Comparison of ENCODE assay signal across 19 cellular contexts in the genomic region with DNA sequence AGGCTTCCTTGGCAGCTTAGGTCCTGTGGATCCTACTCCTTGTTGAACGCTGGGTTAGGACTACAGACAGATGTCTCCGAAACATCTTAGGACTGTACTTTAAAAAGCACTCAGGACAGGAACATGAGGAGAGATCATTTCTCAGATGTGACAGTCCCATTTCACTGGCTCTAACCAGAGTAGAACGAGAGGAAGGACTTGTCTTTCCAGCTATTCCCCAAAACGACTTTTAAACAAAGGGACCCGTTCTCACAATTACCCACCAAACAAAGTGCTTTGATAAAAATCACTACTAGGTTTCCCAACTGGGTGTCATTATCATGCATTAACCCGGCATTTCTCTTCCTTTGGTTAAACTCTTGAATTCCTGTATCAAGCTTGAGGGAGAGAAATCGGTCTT.
A peak's percentile ranks its signal among the peaks of the same experiment; 100 is the strongest.
DNase-seq lines count a peak whose midpoint lies in the region; ATAC-seq lines count a peak whose summit lies in the region.
"Had no signal": no experiment of that assay in that cellular context is flagged by ENCODE, and none has a peak within 500 bp of the region (broad histone marks: within the 10 kb centered on the region; RNA-seq: fewer than 3 reads in every experiment).

No MANE protein-coding gene starts in this region.

- H2BK12ac ChIP-seq in neuronal stem cell (ENCODE audit: low read length), result no peak overlapping the region

- H2BK5ac ChIP-seq in neuronal stem cell (ENCODE audit: low read length), result no peak overlapping the region

- no peaks in the 10 kb centered on the region for H3K79me1 ChIP-seq in neuronal stem cell (ENCODE audit: low read depth, low read length)

- no peak overlapping the region for H3K4me3 ChIP-seq in neuronal stem cell (ENCODE audit: low read length in 2 of 2)
- H3K4me3 ChIP-seq: A549, GM23248 had no signal

- no peak overlapping the region for H4K91ac ChIP-seq in neuronal stem cell (ENCODE audit: low read depth, low read length, poor library complexity)

- no peak overlapping the region for H3K14ac ChIP-seq in neuronal stem cell (ENCODE audit: low read length)

- H3K4me1 ChIP-seq in neuronal stem cell (ENCODE audit: control insufficient read depth in 2 of 2, insufficient read depth in 1 of 2, low read depth in 1 of 2, low read length in 2 of 2), result peaks cover 2 to 23% of the 10 kb centered on the region in 2 donors

- no CpG with 5 or more reads among the region's 7 CpGs for WGBS in neuronal stem cell (ENCODE audit: extremely low coverage in 2 of 2, insufficient read length in 2 of 2, insufficient replicate concordance in 1 of 2), 2 donors

- H2BK15ac ChIP-seq in neuronal stem cell (ENCODE audit: low read length), result no peak overlapping the region

- no peak overlapping the region for H3K4ac ChIP-seq in neuronal stem cell (ENCODE audit: low read length)

- peak overlapping the region; percentile 76 for H2AFZ ChIP-seq in neuronal stem cell (ENCODE audit: low read length)
- H2AFZ ChIP-seq: GM23248 had no signal

- H3K9me3 ChIP-seq in neuronal stem cell (replicated peaks in 1 of 2; ENCODE audit: control insufficient read depth in 2 of 2, insufficient read depth in 1 of 2, low read depth in 1 of 2, low read length in 2 of 2), result no peaks in the 10 kb centered on the region
- H3K9me3 ChIP-seq: A549, Caco-2 had no signal

- H4K8ac ChIP-seq in neuronal stem cell (ENCODE audit: low read depth, low read length), result no peak overlapping the region

- H2BK120ac ChIP-seq in neuronal stem cell (ENCODE audit: low read depth, low read length), result no peak overlapping the region

- DNase-seq in ELF-1 (ENCODE audit: low read depth, low spot score) (peak; percentile 30), caudate nucleus (lab: John Stamatoyannopoulos, UW) (no peak), islet precursor cell (peak; percentile 55), neuronal stem cell (ENCODE audit: low spot score) (no peak), NCI-H2171 (lab: John Stamatoyannopoulos, UW) (no peak), GM19240 (ENCODE audit: insufficient read length, low spot score) (no peak)
- DNase-seq: AML-193; Caco-2; CD4-positive, alpha-beta T cell; DMS79; GF-D8; GM23248; H7; HFFc6 had no signal

- H3K27ac ChIP-seq in caudate nucleus (ENCODE audit: low read depth, low read length) (peak overlapping the region; percentile 33), neuronal stem cell (replicated peaks; ENCODE audit: low read length) (no peak overlapping the region)
- H3K27ac ChIP-seq: 22Rv1, A549, C4-2B, GM23248 had no signal

- no peak overlapping the region for H3K4me2 ChIP-seq in neuronal stem cell (ENCODE audit: insufficient read depth, low read length, poor library complexity, severe bottlenecking)
- H3K4me2 ChIP-seq: A549 had no signal

- no peaks in the 10 kb centered on the region for H3K36me3 ChIP-seq in neuronal stem cell (replicated peaks in 1 of 2; ENCODE audit: control insufficient read depth in 2 of 2, insufficient read depth in 2 of 2, low read length in 2 of 2)

- no peak overlapping the region for H3K23ac ChIP-seq in neuronal stem cell (ENCODE audit: low read depth, low read length, poor library complexity)

- no peak overlapping the region for H3K18ac ChIP-seq in neuronal stem cell (ENCODE audit: low read length)

- no peak overlapping the region for H3K9ac ChIP-seq in neuronal stem cell (ENCODE audit: low read depth, low read length, poor library complexity)
- H3K9ac ChIP-seq: GM23248 had no signal

- peaks cover 0 to 2% (median 0%) of the 10 kb centered on the region in 3 experiments for H3K27me3 ChIP-seq in neuronal stem cell (ENCODE audit: control insufficient read depth in 3 of 3, insufficient read depth in 3 of 3, low read depth in 1 of 3, low read length in 3 of 3)

- no peak for ATAC-seq in GM18873 (IDR thresholded peaks at IDR 0.05; ENCODE audit: low FRiP score, unreplicated experiment)
- ATAC-seq: A549, HCT116 had no signal

- H2AK5ac ChIP-seq in neuronal stem cell (ENCODE audit: low read depth, low read length), result no peak overlapping the region

Comparison
In these comparisons a context has a peak if more than half of its experiments do, and no peak if none do; other contexts are left out.
1. DNase-seq: peak in ELF-1 (single experiment) and islet precursor cell (single experiment); none in caudate nucleus (0 of 61), neuronal stem cell (single experiment), NCI-H2171 (single experiment) and GM19240 (single experiment).